In genomic region chr12:55757701-55758100, GRCh38 we compare ENCODE assay signal across 18 cellular contexts. TPM values are rescaled to one million over a fixed set of nuclear protein-coding genes. Genes with fewer than 3 reads are reported as not detected.
DNase-seq lines count a peak whose midpoint lies in the region; ATAC-seq, FAIRE-seq and TF ChIP-seq lines count a peak whose summit lies in the region.
"Had no signal": no experiment of that assay in that cellular context is flagged by ENCODE, and none has a peak within 500 bp of the region (broad histone marks: within the 10 kb centered on the region; RNA-seq: fewer than 3 reads in every experiment).

No MANE protein-coding gene starts in this region.

- no peak overlapping the region for H2BK5ac ChIP-seq in H1 (ENCODE audit: low read depth, low read length)

- H3K79me1 ChIP-seq in H1 (ENCODE audit: low read depth, low read length) = no peaks in the 10 kb centered on the region

- H3K36me3 Mint-ChIP-seq in activated T-cell treated with anti-CD3 and anti-CD28 coated beads, Interleukin-2, amount 50 U/mL, for 72 hours (ENCODE audit: insufficient read depth in 2 of 2) = peaks cover 12 to 41% of the 10 kb centered on the region in 2 donors
- peaks cover 24% of the 10 kb centered on the region for H3K36me3 Mint-ChIP-seq in activated T-cell treated with anti-CD3 and anti-CD28 coated beads, Interleukin-2, amount 50 U/mL, for 4 hours (ENCODE audit: insufficient read depth)
- peaks cover 48% of the 10 kb centered on the region for H3K36me3 Mint-ChIP-seq in stimulated activated memory B cell treated with anti-CD40 and anti-IgM and Interleukin-4, amounts not matched to agents 10 μg/mL and 1 μg/mL and 100 μg/mL, for 72 hours

- no peak overlapping the region for H3K18ac ChIP-seq in H1 (ENCODE audit: extremely low read depth, low read length)

- no peak overlapping the region for H2BK120ac ChIP-seq in H1 (replicated peaks; ENCODE audit: low read depth, low read length)

- H4K20me1 ChIP-seq in H1 (replicated peaks in 1 of 2; ENCODE audit: control insufficient read depth in 1 of 2, insufficient read depth in 2 of 2, low read length in 2 of 2) = peaks cover 4 to 7% of the 10 kb centered on the region in 2 experiments

- no peaks in the 10 kb centered on the region for H3K23me2 ChIP-seq in H1 (ENCODE audit: low read depth, low read length)

- no peak overlapping the region for H4K91ac ChIP-seq in H1 (replicated peaks; ENCODE audit: insufficient read length, low read length)

- H3K4me2 ChIP-seq in H1 (ENCODE audit: insufficient read depth in 1 of 2, low read depth in 2 of 2, low read length in 2 of 2) = no peak overlapping the region

- no peaks in the 10 kb centered on the region for H3K4me1 ChIP-seq in H1 (replicated peaks in 1 of 4; ENCODE audit: control insufficient read depth in 3 of 4, insufficient read depth in 4 of 4, low read length in 3 of 4)

- H3K9me3 Mint-ChIP-seq in activated T-cell treated with anti-CD3 and anti-CD28 coated beads, Interleukin-2, amount 50 U/mL, for 72 hours = no peaks in the 10 kb centered on the region
- H3K9me3 Mint-ChIP-seq in activated T-cell treated with anti-CD3 and anti-CD28 coated beads, Interleukin-2, amount 50 U/mL, for 4 hours = no peaks in the 10 kb centered on the region
- H3K9me3 Mint-ChIP-seq in stimulated activated memory B cell treated with anti-CD40 and anti-IgM and Interleukin-4, amounts not matched to agents 10 μg/mL and 1 μg/mL and 100 μg/mL, for 72 hours = no peaks in the 10 kb centered on the region

- no peak overlapping the region for H3K4me3 Mint-ChIP-seq in activated T-cell treated with anti-CD3 and anti-CD28 coated beads, Interleukin-2, amount 50 U/mL, for 72 hours
- no peak overlapping the region for H3K4me3 Mint-ChIP-seq in activated T-cell treated with anti-CD3 and anti-CD28 coated beads, Interleukin-2, amount 50 U/mL, for 4 hours
- H3K4me3 Mint-ChIP-seq in stimulated activated memory B cell treated with anti-CD40 and anti-IgM and Interleukin-4, amounts not matched to agents 10 μg/mL and 1 μg/mL and 100 μg/mL, for 72 hours = no peak overlapping the region

- no peak overlapping the region for H3K4ac ChIP-seq in H1 (replicated peaks; ENCODE audit: insufficient read length, low read depth, low read length)

- TF ChIP-seq EP300 in H1 (IDR thresholded peaks at IDR 0.05; ENCODE audit: borderline replicate concordance in 1 of 2, low read depth in 2 of 2, low read length in 2 of 2) = no peak

- H3K23ac ChIP-seq in H1 (ENCODE audit: insufficient read length) = no peak overlapping the region

- H3K4me3 ChIP-seq in H1 (ENCODE audit: extremely low read depth in 1 of 4, insufficient read depth in 2 of 4, low read depth in 3 of 4, low read length in 4 of 4) = no peak overlapping the region

- no peaks in the 10 kb centered on the region for H3K9me3 ChIP-seq in H1 (ENCODE audit: insufficient read depth in 2 of 2, low read depth in 1 of 2, low read length in 1 of 2)

- no peak for ATAC-seq in activated T-cell treated with anti-CD3 and anti-CD28 coated beads, Interleukin-2, amount 50 U/mL, for 72 hours (replicated peaks in 1 of 2)
- no peak for ATAC-seq in activated T-cell treated with anti-CD3 and anti-CD28 coated beads, Interleukin-2, amount 50 U/mL, for 4 hours
- no peak for ATAC-seq in stimulated activated memory B cell treated with anti-CD40 and anti-IgM and Interleukin-4, amounts not matched to agents 10 μg/mL and 1 μg/mL and 100 μg/mL, for 72 hours
- ATAC-seq in GM19397 (IDR thresholded peaks at IDR 0.05; ENCODE audit: unreplicated experiment) (no peak), GM21447 (IDR thresholded peaks at IDR 0.05; ENCODE audit: unreplicated experiment) (no peak)

- no peak overlapping the region for H2BK20ac ChIP-seq in H1 (ENCODE audit: low read length)

- no peak overlapping the region for H4K5ac ChIP-seq in H1 (ENCODE audit: insufficient read length, low read depth, low read length)

- TF ChIP-seq CTCF in VCaP (conservative IDR thresholded peaks at IDR 0.05) = no peak
- no peak for TF ChIP-seq CTCF in H1 (IDR thresholded peaks at IDR 0.05; ENCODE audit: control extremely low read depth in 1 of 3, insufficient read depth in 1 of 3, low read depth in 1 of 3, low read length in 3 of 3)

- H4K8ac ChIP-seq in H1 (ENCODE audit: extremely low read depth, insufficient read depth, low read length) = no peak overlapping the region

- H3K27ac ChIP-seq in VCaP = peak overlapping the region; percentile 78
- H3K27ac ChIP-seq in H1 (ENCODE audit: low read depth, low read length) = no peak overlapping the region
- H3K27ac ChIP-seq: RWPE1 had no signal

- H2BK12ac ChIP-seq in H1 (ENCODE audit: low read depth, low read length) = no peak overlapping the region

- H3K9ac ChIP-seq in H1 (replicated peaks in 1 of 4; ENCODE audit: extremely low read depth in 1 of 4, low read depth in 3 of 4, low read length in 3 of 4) = no peak overlapping the region

- CTCF ChIA-PET in H1 (lab: Charles Lee; ENCODE audit: partially characterized antibody) = interaction anchor here (0.7 to 14.5 kb wide), 7 partner anchors 11 to 65 kb away, joined by 3 to 186 read pairs (median 3); no protein-coding TSS in a partner anchor

- H2AFZ ChIP-seq in H1 (ENCODE audit: low read length) = no peak overlapping the region

- TF ChIP-seq RAD21 in H1 (IDR thresholded peaks at IDR 0.05 in 1 of 2, conservative IDR thresholded peaks at IDR 0.05 in 1 of 2; ENCODE audit: low read depth in 2 of 2, low read length in 2 of 2) = no peak

- H2AK5ac ChIP-seq in H1 (ENCODE audit: low read depth, low read length) = no peak overlapping the region

- no peak for DNase-seq in activated T-cell treated with anti-CD3 and anti-CD28 coated beads, Interleukin-2, amount 50 U/mL, for 72 hours
- no peak for DNase-seq in activated T-cell treated with anti-CD3 and anti-CD28 coated beads, Interleukin-2, amount 50 U/mL, for 4 hours
- no peak for DNase-seq in H1 (ENCODE audit: low read depth in 1 of 2, low spot score in 2 of 2)
- no peak for DNase-seq in DMS53 (lab: John Stamatoyannopoulos, UW)
- DNase-seq: activated effector memory CD4-positive, alpha-beta T cell treated with anti-CD3 and anti-CD28 coated beads, Interleukin-2, amount 50 U/mL, for 16 hours; amygdala; caudate nucleus; COR-L47; effector CD8-positive, alpha-beta T cell; NCI-H2029; NK-92 treated with Interleukin-12 subunit alpha and Interleukin-12 subunit beta, amount 100 ng/mL, for 24 hours; stimulated activated CD4-positive, alpha-beta T cell treated with anti-CD3 and anti-CD28 coated beads, Interleukin-12 subunit alpha, Interleukin-12 subunit beta, amount 100 ng/mL, for 4 hours; stimulated activated CD8-positive, alpha-beta memory T cell treated with anti-CD3 and anti-CD28 coated beads, Interleukin-4, amount 100 ng/mL, for 48 hours had no signal

- H2BK15ac ChIP-seq in H1 (ENCODE audit: low read length) = no peak overlapping the region

- peaks cover 18% of the 10 kb centered on the region for H3K4me1 Mint-ChIP-seq in activated T-cell treated with anti-CD3 and anti-CD28 coated beads, Interleukin-2, amount 50 U/mL, for 72 hours (ENCODE audit: low read depth)
- peaks cover 12% of the 10 kb centered on the region for H3K4me1 Mint-ChIP-seq in activated T-cell treated with anti-CD3 and anti-CD28 coated beads, Interleukin-2, amount 50 U/mL, for 4 hours (ENCODE audit: low read depth)
- peaks cover 7% of the 10 kb centered on the region for H3K4me1 Mint-ChIP-seq in stimulated activated memory B cell treated with anti-CD40 and anti-IgM and Interleukin-4, amounts not matched to agents 10 μg/mL and 1 μg/mL and 100 μg/mL, for 72 hours

- TF ChIP-seq POLR2A in H1 (IDR thresholded peaks at IDR 0.05; ENCODE audit: control extremely low read depth in 1 of 2, low read depth in 2 of 2, low read length in 2 of 2) = peak in 1 of 2 experiments; percentile 50; a peak in 1 of 3 replicates

- no peaks in the 10 kb centered on the region for H3K27me3 Mint-ChIP-seq in activated T-cell treated with anti-CD3 and anti-CD28 coated beads, Interleukin-2, amount 50 U/mL, for 72 hours (ENCODE audit: low read depth)
- H3K27me3 Mint-ChIP-seq in activated T-cell treated with anti-CD3 and anti-CD28 coated beads, Interleukin-2, amount 50 U/mL, for 4 hours (ENCODE audit: low read depth) = no peaks in the 10 kb centered on the region
- no peaks in the 10 kb centered on the region for H3K27me3 Mint-ChIP-seq in stimulated activated memory B cell treated with anti-CD40 and anti-IgM and Interleukin-4, amounts not matched to agents 10 μg/mL and 1 μg/mL and 100 μg/mL, for 72 hours

- WGBS in H1 (ENCODE audit: extremely low coverage in 1 of 2, insufficient coverage in 1 of 2, insufficient read length in 1 of 2, insufficient replicate concordance in 2 of 2, low coverage in 1 of 2, low lambda C conversion rate in 2 of 2, missing lambda C conversion rate in 1 of 2), 2 experiments = 87% methylated on average over 2 of the region's 2 CpGs; no CpG with 5 or more reads in 1 of the 2 experiments

- peaks cover 19 to 52% (median 33%) of the 10 kb centered on the region in 4 experiments; a peak in 7 of 8 replicates for H3K36me3 ChIP-seq in H1 (ENCODE audit: control insufficient read depth in 2 of 4, insufficient read depth in 4 of 4, low read length in 3 of 4)

- POLR2A ChIA-PET in H1 (lab: Charles Lee; ENCODE audit: partially characterized antibody) = interaction anchor here (0.7 to 46.5 kb wide), 7 partner anchors 8 to 249 kb away, joined by 3 to 809 read pairs (median 8); partner anchors contain the start of genes CD63, DNAJC14, GDF11 and ORMDL2

- no peaks in the 10 kb centered on the region for H3K79me2 ChIP-seq in H1 (ENCODE audit: control insufficient read depth in 1 of 2, insufficient read depth in 2 of 2, low read length in 2 of 2)

- H3K56ac ChIP-seq in H1 (replicated peaks; ENCODE audit: insufficient read length, low read depth, low read length) = no peak overlapping the region

- peak overlapping the region; percentile 79 for H3K27ac Mint-ChIP-seq in activated T-cell treated with anti-CD3 and anti-CD28 coated beads, Interleukin-2, amount 50 U/mL, for 72 hours
- peak overlapping the region; percentile 50 for H3K27ac Mint-ChIP-seq in stimulated activated memory B cell treated with anti-CD40 and anti-IgM and Interleukin-4, amounts not matched to agents 10 μg/mL and 1 μg/mL and 100 μg/mL, for 72 hours

- no peak for FAIRE-seq in H1 (lab: Jason Lieb, UNC)

- H3K27me3 ChIP-seq in H1 (replicated peaks in 1 of 4; ENCODE audit: control insufficient read depth in 3 of 4, extremely low read depth in 1 of 4, insufficient read depth in 3 of 4, low read length in 3 of 4) = no peaks in the 10 kb centered on the region

- H3K14ac ChIP-seq in H1 (ENCODE audit: insufficient read length) = no peak overlapping the region

RNA-seq across cellular contexts. Expression of gene GDF11, which starts 14.8 kb away (rescaled TPM):
- 1 to 10 TPM; 3.4 to 4.8 TPM for total RNA-seq in activated T-cell treated with anti-CD3 and anti-CD28 coated beads, Interleukin-2, amount 50 U/mL, for 72 hours
- total RNA-seq in activated T-cell treated with anti-CD3 and anti-CD28 coated beads, Interleukin-2, amount 50 U/mL, for 4 hours = 10 to 100 TPM; 12.3 to 15.5 (median 14.5) TPM
- 15.1 and 18.2 TPM in 2 replicates for total RNA-seq in H1 (2021; fragmentation: NEBNext Ultra II Directional; extraction: Animal tissue kit (Norgen Biotek cat#: 25700))
- polyA plus RNA-seq in H1 (2011; rRNA removed) = 12.1 and 17.6 TPM in 2 replicates
- 12.0 TPM for polyA plus RNA-seq in H1 (2011; cell fraction: cytosol; rRNA removed)
- polyA plus RNA-seq in H1 (2011; cell fraction: nucleus; rRNA removed) = 42.6 TPM
- 10.2 to 20.2 TPM (median 16.6 TPM) in 4 replicates for polyA plus RNA-seq in H1 (2012, experiment 1 of 2)
- 7.3 TPM for polyA plus RNA-seq in H1 (2012, experiment 2 of 2)
- 8.2 TPM for polyA plus RNA-seq in H1 (2013, experiment 1 of 2)
- 8.0 TPM for polyA plus RNA-seq in H1 (2013, experiment 2 of 2)
- 12.7 and 17.0 TPM in 2 replicates for polyA minus RNA-seq in H1 (2011; rRNA and poly(A)+ RNA removed)
- polyA minus RNA-seq in H1 (2011; cell fraction: cytosol; rRNA and poly(A)+ RNA removed) = 10.0 TPM
- 26.5 TPM for polyA minus RNA-seq in H1 (2011; cell fraction: nucleus; rRNA and poly(A)+ RNA removed)

RNA-seq across cellular contexts. Expression of gene CD63, which starts 28.9 kb away (rescaled TPM):
- 100 to 1,000 TPM; 122 to 154 TPM for total RNA-seq in activated T-cell treated with anti-CD3 and anti-CD28 coated beads, Interleukin-2, amount 50 U/mL, for 72 hours
- 100 to 1,000 TPM; 158 to 177 (median 177) TPM for total RNA-seq in activated T-cell treated with anti-CD3 and anti-CD28 coated beads, Interleukin-2, amount 50 U/mL, for 4 hours
- total RNA-seq in H1 (2021; fragmentation: NEBNext Ultra II Directional; extraction: Animal tissue kit (Norgen Biotek cat#: 25700)) = 440 and 460 TPM in 2 replicates
- 525 and 526 TPM in 2 replicates for polyA plus RNA-seq in H1 (2011; rRNA removed)
- 544 TPM for polyA plus RNA-seq in H1 (2011; cell fraction: cytosol; rRNA removed)
- polyA plus RNA-seq in H1 (2011; cell fraction: nucleus; rRNA removed) = 196 TPM
- 431 to 625 TPM (median 595 TPM) in 4 replicates for polyA plus RNA-seq in H1 (2012, experiment 1 of 2)
- 1,065 TPM for polyA plus RNA-seq in H1 (2012, experiment 2 of 2)
- 1,099 TPM for polyA plus RNA-seq in H1 (2013, experiment 1 of 2)
- 1,353 TPM for polyA plus RNA-seq in H1 (2013, experiment 2 of 2)
- 146 and 194 TPM in 2 replicates for polyA minus RNA-seq in H1 (2011; rRNA and poly(A)+ RNA removed)
- polyA minus RNA-seq in H1 (2011; cell fraction: cytosol; rRNA and poly(A)+ RNA removed) = 119 TPM
- 71.1 TPM for polyA minus RNA-seq in H1 (2011; cell fraction: nucleus; rRNA and poly(A)+ RNA removed)

RNA-seq across cellular contexts. Expression of gene RDH5, which starts 37.5 kb away (rescaled TPM):
- total RNA-seq in activated T-cell treated with anti-CD3 and anti-CD28 coated beads, Interleukin-2, amount 50 U/mL, for 72 hours = 1 to 10 TPM; 7.3 to 9.3 TPM
- 1 to 10 TPM; 3.9 to 7.4 (median 5.1) TPM for total RNA-seq in activated T-cell treated with anti-CD3 and anti-CD28 coated beads, Interleukin-2, amount 50 U/mL, for 4 hours
- total RNA-seq in H1 (2021; fragmentation: NEBNext Ultra II Directional; extraction: Animal tissue kit (Norgen Biotek cat#: 25700)) = 4.2 and 4.5 TPM in 2 replicates
- polyA plus RNA-seq in H1 (2011; rRNA removed) = 6.0 and 7.1 TPM in 2 replicates
- polyA plus RNA-seq in H1 (2011; cell fraction: cytosol; rRNA removed) = 8.7 TPM
- 14.0 TPM for polyA plus RNA-seq in H1 (2011; cell fraction: nucleus; rRNA removed)
- polyA plus RNA-seq in H1 (2012, experiment 1 of 2) = 5.4 to 9.4 TPM (median 6.1 TPM) in 4 replicates
- polyA plus RNA-seq in H1 (2012, experiment 2 of 2) = 2.8 TPM
- 5.6 TPM for polyA plus RNA-seq in H1 (2013, experiment 1 of 2)
- polyA plus RNA-seq in H1 (2013, experiment 2 of 2) = 4.7 TPM
- 6.7 and 7.3 TPM in 2 replicates for polyA minus RNA-seq in H1 (2011; rRNA and poly(A)+ RNA removed)
- 3.8 TPM for polyA minus RNA-seq in H1 (2011; cell fraction: cytosol; rRNA and poly(A)+ RNA removed)
- 14.1 TPM for polyA minus RNA-seq in H1 (2011; cell fraction: nucleus; rRNA and poly(A)+ RNA removed)

RNA-seq across cellular contexts. Expression of gene BLOC1S1, which starts 41.9 kb away (rescaled TPM):
- 100 to 1,000 TPM; 116 to 121 TPM for total RNA-seq in activated T-cell treated with anti-CD3 and anti-CD28 coated beads, Interleukin-2, amount 50 U/mL, for 72 hours
- total RNA-seq in activated T-cell treated with anti-CD3 and anti-CD28 coated beads, Interleukin-2, amount 50 U/mL, for 4 hours = 10 to 100 TPM; 60.7 to 65.7 (median 61.7) TPM
- 84.3 and 91.1 TPM in 2 replicates for total RNA-seq in H1 (2021; fragmentation: NEBNext Ultra II Directional; extraction: Animal tissue kit (Norgen Biotek cat#: 25700))
- polyA plus RNA-seq in H1 (2011; rRNA removed) = 149 and 185 TPM in 2 replicates
- polyA plus RNA-seq in H1 (2011; cell fraction: cytosol; rRNA removed) = 215 TPM
- 132 TPM for polyA plus RNA-seq in H1 (2011; cell fraction: nucleus; rRNA removed)
- polyA plus RNA-seq in H1 (2012, experiment 1 of 2) = 124 to 187 TPM (median 163 TPM) in 4 replicates
- polyA plus RNA-seq in H1 (2012, experiment 2 of 2) = 152 TPM
- 87.5 TPM for polyA plus RNA-seq in H1 (2013, experiment 1 of 2)
- 85.4 TPM for polyA plus RNA-seq in H1 (2013, experiment 2 of 2)
- polyA minus RNA-seq in H1 (2011; rRNA and poly(A)+ RNA removed) = 41.3 and 44.1 TPM in 2 replicates
- 24.3 TPM for polyA minus RNA-seq in H1 (2011; cell fraction: cytosol; rRNA and poly(A)+ RNA removed)
- polyA minus RNA-seq in H1 (2011; cell fraction: nucleus; rRNA and poly(A)+ RNA removed) = 27.7 TPM

RNA-seq across cellular contexts. Expression of gene ITGA7, which starts 50.0 kb away (rescaled TPM):
- 1 to 10 TPM; 6.6 to 8.9 TPM for total RNA-seq in activated T-cell treated with anti-CD3 and anti-CD28 coated beads, Interleukin-2, amount 50 U/mL, for 72 hours
- 1 to 10 TPM in 2 of 3 donors, under 1 TPM in 1; 0.91 to 1.4 (median 1.3) TPM for total RNA-seq in activated T-cell treated with anti-CD3 and anti-CD28 coated beads, Interleukin-2, amount 50 U/mL, for 4 hours
- total RNA-seq in H1 (2021; fragmentation: NEBNext Ultra II Directional; extraction: Animal tissue kit (Norgen Biotek cat#: 25700)) = 76.4 and 86.1 TPM in 2 replicates
- polyA plus RNA-seq in H1 (2011; rRNA removed) = 57.6 and 81.5 TPM in 2 replicates
- polyA plus RNA-seq in H1 (2011; cell fraction: cytosol; rRNA removed) = 83.6 TPM
- 576 TPM for polyA plus RNA-seq in H1 (2011; cell fraction: nucleus; rRNA removed)
- polyA plus RNA-seq in H1 (2012, experiment 1 of 2) = 88.5 to 116 TPM (median 98.2 TPM) in 4 replicates
- polyA plus RNA-seq in H1 (2012, experiment 2 of 2) = 49.5 TPM
- 53.7 TPM for polyA plus RNA-seq in H1 (2013, experiment 1 of 2)
- polyA plus RNA-seq in H1 (2013, experiment 2 of 2) = 44.3 TPM
- 39.1 and 41.6 TPM in 2 replicates for polyA minus RNA-seq in H1 (2011; rRNA and poly(A)+ RNA removed)
- 30.8 TPM for polyA minus RNA-seq in H1 (2011; cell fraction: cytosol; rRNA and poly(A)+ RNA removed)
- polyA minus RNA-seq in H1 (2011; cell fraction: nucleus; rRNA and poly(A)+ RNA removed) = 103 TPM
